16 cellular contexts compared by ENCODE assay signal in genomic region chr6:157161912-157162311, GRCh38.
"Had no signal": no experiment of that assay in that cellular context is flagged by ENCODE, and none has a peak within 500 bp of the region (broad histone marks: within the 10 kb centered on the region; RNA-seq: fewer than 3 reads in every experiment).

No MANE protein-coding gene starts in this region.

- H3K4me2 ChIP-seq: smooth muscle cell had no signal

- H3K36me3 ChIP-seq: ovary had no signal

- H3K27me3 Mint-ChIP-seq: dendritic cell treated with granulocyte-macrophage colony-stimulating factor and Interleukin-4, amounts not matched to agents 40 ng/mL and 50 ng/mL, for 4 days; effector memory CD8-positive, alpha-beta T cell; naive thymus-derived CD8-positive, alpha-beta T cell; stimulated activated naive CD8-positive, alpha-beta T cell treated with anti-CD3 and anti-CD28 coated beads, Interleukin-15, Interleukin-2, amounts not matched to agents 100 ng/mL and 50 ng/mL, for 24 hours had no signal

- H3K4me1 ChIP-seq: foreskin keratinocyte, tibial nerve had no signal

- ATAC-seq: effector memory CD8-positive, alpha-beta T cell; foreskin keratinocyte; naive thymus-derived CD8-positive, alpha-beta T cell; right cardiac atrium had no signal

- FAIRE-seq: colon had no signal

- H3K4me3 Mint-ChIP-seq: dendritic cell treated with granulocyte-macrophage colony-stimulating factor and Interleukin-4, amounts not matched to agents 40 ng/mL and 50 ng/mL, for 4 days; effector memory CD8-positive, alpha-beta T cell; naive thymus-derived CD8-positive, alpha-beta T cell; stimulated activated naive CD8-positive, alpha-beta T cell treated with anti-CD3 and anti-CD28 coated beads, Interleukin-15, Interleukin-2, amounts not matched to agents 100 ng/mL and 50 ng/mL, for 24 hours had no signal

- H3K27ac Mint-ChIP-seq: dendritic cell treated with granulocyte-macrophage colony-stimulating factor and Interleukin-4, amounts not matched to agents 40 ng/mL and 50 ng/mL, for 4 days had no signal

- H3K27me3 ChIP-seq: foreskin keratinocyte, ovary, tibial nerve had no signal

- H3K9me3 Mint-ChIP-seq: dendritic cell treated with granulocyte-macrophage colony-stimulating factor and Interleukin-4, amounts not matched to agents 40 ng/mL and 50 ng/mL, for 4 days; effector memory CD8-positive, alpha-beta T cell; naive thymus-derived CD8-positive, alpha-beta T cell; neural crest cell; stimulated activated naive CD8-positive, alpha-beta T cell treated with anti-CD3 and anti-CD28 coated beads, Interleukin-15, Interleukin-2, amounts not matched to agents 100 ng/mL and 50 ng/mL, for 24 hours had no signal

- H3K27ac ChIP-seq: foreskin keratinocyte, ovary, tibial nerve had no signal

- H3K4me3 ChIP-seq: ovary, smooth muscle cell, tibial nerve had no signal

- H3K9me3 ChIP-seq: ovary, tibial nerve had no signal

- DNase-seq: cerebellar nuclear complex; effector memory CD8-positive, alpha-beta T cell; foreskin keratinocyte; head of caudate nucleus; hippocampal formation; naive thymus-derived CD8-positive, alpha-beta T cell; nucleus accumbens; ovary; right cardiac atrium; stimulated activated CD4-positive, alpha-beta T cell treated with anti-CD3 and anti-CD28 coated beads, Interleukin-2, amount 100 ng/mL, for 48 hours had no signal
